In genomic region chr22:47275479-47276218, GRCh38 we compare ENCODE assay signal across 13 cellular contexts.
DNase-seq lines count a peak whose midpoint lies in the region; TF ChIP-seq lines count a peak whose summit lies in the region.
"Had no signal": no experiment of that assay in that cellular context is flagged by ENCODE, and none has a peak within 500 bp of the region (broad histone marks: within the 10 kb centered on the region; RNA-seq: fewer than 3 reads in every experiment).

No MANE protein-coding gene starts in this region.

- no peaks in the 10 kb centered on the region for H3K27me3 ChIP-seq in SJCRH30
- no peaks in the 10 kb centered on the region for H3K27me3 ChIP-seq in kidney epithelial cell (ENCODE audit: control insufficient read depth, insufficient read depth, low read length)
- H3K27me3 ChIP-seq in stomach: peaks cover 0 to 50% (median 6%) of the 10 kb centered on the region in 3 donors

- TF ChIP-seq POLR2A in stomach (IDR thresholded peaks at IDR 0.05): no peak

- TF ChIP-seq CTCF in kidney epithelial cell (IDR thresholded peaks at IDR 0.05; ENCODE audit: insufficient read depth, low read length, poor library complexity, severe bottlenecking): peak; percentile 12
- no peak for TF ChIP-seq CTCF in stomach (IDR thresholded peaks at IDR 0.05)

- DNase-seq in AG20443 (ENCODE audit: low spot score) (peak; percentile 29), ELF-1 (ENCODE audit: low read depth, low spot score) (peak; percentile 81), SJCRH30 (peak; percentile 27 to 61), kidney epithelial cell (ENCODE audit: low read depth) (no peak), NCI-H1417 (lab: John Stamatoyannopoulos, UW) (no peak), stomach (no peak), HuH-7 (ENCODE audit: low spot score) (no peak)
- DNase-seq: activated CD4-positive, alpha-beta T cell treated with anti-CD3 and anti-CD28 coated beads for 4 hours; activated T-cell treated with anti-CD3 and anti-CD28 coated beads for 4 hours; heart right ventricle; left colon; OCI-M1 had no signal

- H3K27ac ChIP-seq in SJCRH30 (no peak overlapping the region), stomach (no peak overlapping the region)
- H3K27ac ChIP-seq: heart right ventricle, parathyroid adenoma had no signal

- H3K4me3 ChIP-seq in SJCRH30 (no peak overlapping the region), kidney epithelial cell (ENCODE audit: low read depth, low read length) (no peak overlapping the region), stomach (no peak overlapping the region)
- H3K4me3 ChIP-seq: heart right ventricle had no signal

- TF ChIP-seq EP300 in stomach (IDR thresholded peaks at IDR 0.05): no peak

- WGBS in stomach, 5 donors: 57 to 68% (median 60%) methylated on average over 11 of the region's 11 CpGs

- H3K4me1 ChIP-seq in SJCRH30: peaks cover 4% of the 10 kb centered on the region; the same call in 1 of the 2 replicates
- H3K4me1 ChIP-seq in stomach: no peaks in the 10 kb centered on the region
- H3K4me1 ChIP-seq: heart right ventricle, parathyroid adenoma had no signal

- intact Hi-C loops in stomach (cut with DNase I; ENCODE audit: low total_unique reads): no loop called here

- H3K9me3 ChIP-seq in SJCRH30 (replicated peaks) (no peaks in the 10 kb centered on the region), stomach (peaks cover 0 to 9% (median 7%) of the 10 kb centered on the region in 4 donors)

- H3K36me3 ChIP-seq in SJCRH30 (no peaks in the 10 kb centered on the region), kidney epithelial cell (ENCODE audit: control insufficient read depth, insufficient read depth, low read length) (no peaks in the 10 kb centered on the region), stomach (no peaks in the 10 kb centered on the region)
- H3K36me3 ChIP-seq: heart right ventricle had no signal

Comparison
In these comparisons a context has a peak if more than half of its experiments do, and no peak if none do; other contexts are left out.
1. DNase-seq: peak in AG20443 (single experiment), ELF-1 (single experiment) and SJCRH30 (2 of 2); none in kidney epithelial cell (single experiment), NCI-H1417 (0 of 3), stomach (single experiment) and HuH-7 (single experiment).